9 cellular contexts compared by ENCODE assay signal in the genomic region with DNA sequence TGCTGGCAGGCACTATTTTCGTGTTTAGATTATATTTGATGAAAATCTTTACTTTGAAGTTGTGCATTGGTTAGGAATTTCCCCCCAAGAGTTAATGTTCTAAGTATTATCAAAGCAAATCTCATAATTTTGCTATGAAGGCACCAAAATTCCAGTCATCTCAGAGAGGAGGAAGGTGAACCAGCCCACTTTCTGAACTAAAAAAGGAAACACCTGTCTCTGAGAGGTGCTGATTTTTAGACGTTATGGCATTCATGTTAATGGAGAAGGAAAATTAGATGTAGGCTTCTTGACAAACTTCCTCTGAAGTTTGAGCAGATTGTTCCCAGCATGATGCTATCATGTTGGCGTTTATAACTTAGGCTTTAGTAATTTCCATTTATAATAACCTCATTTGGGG.
"Had no signal": no experiment of that assay in that cellular context is flagged by ENCODE, and none has a peak within 500 bp of the region (broad histone marks: within the 10 kb centered on the region; RNA-seq: fewer than 3 reads in every experiment).

No MANE protein-coding gene starts in this region.

- H3K27ac ChIP-seq: GM23248, HL-60 had no signal

- DNase-seq: GM23248, GOT3, H7, HFFc6, KBM-7 had no signal

- H3K4me1 ChIP-seq: HAP-1 had no signal

- ATAC-seq: HCT116, HepG2 had no signal

- H3K36me3 ChIP-seq: HAP-1 had no signal

- H3K4me3 ChIP-seq: GM23248, HAP-1 had no signal

- H3K9me3 ChIP-seq: HAP-1 had no signal
